ENCODE assay signal across 7 cellular contexts in the genomic region with DNA sequence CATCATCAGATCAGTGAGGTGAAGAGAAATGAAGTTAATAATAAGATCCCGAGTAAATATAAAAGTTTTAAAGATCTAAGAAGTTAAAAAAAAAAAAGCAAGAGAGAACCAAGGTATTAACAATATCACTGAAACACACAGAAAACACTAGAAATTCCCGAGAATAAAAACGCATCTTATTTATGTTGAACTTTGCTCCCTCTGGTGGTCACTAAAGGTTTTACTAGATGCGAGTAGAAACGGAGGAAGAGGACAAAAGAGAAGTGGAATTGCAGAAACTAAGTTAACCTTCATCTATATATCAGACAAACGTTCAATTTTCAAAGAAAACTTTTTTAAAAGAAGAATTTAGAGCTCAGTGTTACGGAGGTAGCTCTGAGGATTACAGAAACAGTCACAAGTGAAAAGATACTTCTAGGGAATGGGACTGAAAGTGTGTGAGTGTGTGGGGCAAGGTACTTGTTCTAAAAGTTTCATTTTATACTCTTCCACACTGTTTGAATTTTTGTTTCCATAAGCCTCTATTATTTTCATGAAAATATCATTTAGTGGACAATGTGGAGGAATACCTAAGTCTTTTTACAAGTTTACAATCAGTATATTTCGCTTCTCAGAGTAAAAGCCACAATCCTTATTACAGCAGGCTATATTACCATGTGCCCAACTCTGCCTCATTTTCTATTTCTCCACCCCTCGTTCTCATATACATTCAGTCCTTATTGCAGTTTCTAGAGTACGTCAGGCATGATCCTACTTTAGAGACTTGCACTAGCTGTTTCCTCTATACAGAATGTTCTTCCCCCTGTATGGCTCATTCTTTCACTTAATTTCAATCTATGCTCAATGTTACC. TPM values are rescaled to one million over a fixed set of nuclear protein-coding genes. Genes with fewer than 3 reads are reported as not detected.
DNase-seq lines count a peak whose midpoint lies in the region; ATAC-seq and TF ChIP-seq lines count a peak whose summit lies in the region.

No MANE protein-coding gene starts in this region.

- ATAC-seq in DND-41 (ENCODE audit: insufficient read depth, low read depth) (peak; percentile 67), HG03025 (IDR thresholded peaks at IDR 0.05; ENCODE audit: low FRiP score, unreplicated experiment) (no peak)

- DNase-seq in DND-41 (peak; percentile 13), HL-60 (ENCODE audit: low read depth in 1 of 2, low spot score in 1 of 2) (peak in 1 of 2 experiments; percentile 51), OCI-M2 (lab: John Stamatoyannopoulos, UW; ENCODE audit: unreplicated experiment) (peak; percentile 14), dedifferentiated amniotic fluid mesenchymal stem cell (ENCODE audit: extremely low spot score) (peak; percentile 81), mesendoderm (peak; percentile 57), T-helper 9 cell (no peak)

- no peak overlapping the region for H2BK120ac ChIP-seq in mesendoderm (ENCODE audit: low read depth, low read length)

- H2AFZ ChIP-seq in DND-41 (ENCODE audit: low read depth, low read length), result no peak overlapping the region

- no peaks in the 10 kb centered on the region; the same call in 1 of the 2 replicates for H4K20me1 ChIP-seq in DND-41 (ENCODE audit: insufficient read depth, low read length)

- H3K18ac ChIP-seq in mesendoderm (ENCODE audit: low read length), result no peak overlapping the region

- WGBS in mesendoderm (ENCODE audit: extremely low coverage, insufficient coverage, low lambda C conversion rate), result no CpG with 5 or more reads among the region's 10 CpGs

- H3K9me3 ChIP-seq in DND-41 (ENCODE audit: insufficient read depth, low read length, severe bottlenecking), result no peaks in the 10 kb centered on the region

- no peak overlapping the region for H3K9ac ChIP-seq in DND-41 (ENCODE audit: low read depth, low read length)
- H3K9ac ChIP-seq in mesendoderm (ENCODE audit: low read length), result no peak overlapping the region

- H3K79me1 ChIP-seq in mesendoderm (ENCODE audit: low read length), result no peaks in the 10 kb centered on the region

- H4K5ac ChIP-seq in mesendoderm (ENCODE audit: low read length), result no peak overlapping the region

- H3K27me3 ChIP-seq in DND-41 (ENCODE audit: insufficient read depth, low read length, poor library complexity) (no peaks in the 10 kb centered on the region), HL-60 (ENCODE audit: insufficient read depth, poor library complexity, severe bottlenecking) (no peaks in the 10 kb centered on the region), mesendoderm (ENCODE audit: insufficient read depth, low read length, poor library complexity) (no peaks in the 10 kb centered on the region)

- no peak overlapping the region for H3K4ac ChIP-seq in mesendoderm (ENCODE audit: low read depth, low read length)

- H3K79me2 ChIP-seq in DND-41 (ENCODE audit: insufficient read depth, low read length) (peaks cover 16% of the 10 kb centered on the region), mesendoderm (ENCODE audit: control insufficient read depth, insufficient read depth, low read length) (no peaks in the 10 kb centered on the region)

- H2BK15ac ChIP-seq in mesendoderm (replicated peaks; ENCODE audit: low read depth), result no peak overlapping the region

- no peak overlapping the region for H2AK5ac ChIP-seq in mesendoderm (ENCODE audit: low read length)

- TF ChIP-seq CTCF in DND-41 (IDR thresholded peaks at IDR 0.05; ENCODE audit: borderline replicate concordance, extremely low read depth, low read length, poor library complexity, severe bottlenecking), result peak; percentile 84
- peak; percentile 56 for TF ChIP-seq CTCF in HL-60 (IDR thresholded peaks at IDR 0.05; ENCODE audit: insufficient read depth, low read length)

- no peak overlapping the region for H4K8ac ChIP-seq in mesendoderm (ENCODE audit: low read depth, low read length)

- H3K23ac ChIP-seq in mesendoderm (ENCODE audit: low read length), result no peak overlapping the region

- no peak overlapping the region for H3K56ac ChIP-seq in mesendoderm (ENCODE audit: low read length)

- no peak overlapping the region for H3K4me3 ChIP-seq in DND-41 (ENCODE audit: low read depth in 1 of 2, low read length in 2 of 2)
- no peak overlapping the region for H3K4me3 ChIP-seq in HL-60 (replicated peaks; ENCODE audit: insufficient read depth, low read length)
- H3K4me3 ChIP-seq in mesendoderm (ENCODE audit: low read length), result no peak overlapping the region

- H2BK5ac ChIP-seq in mesendoderm (ENCODE audit: low read length), result no peak overlapping the region

- H3K4me2 ChIP-seq in DND-41 (ENCODE audit: insufficient read depth, low read length), result peak overlapping the region; percentile 7; the same call in 1 of the 2 replicates
- H3K4me2 ChIP-seq in mesendoderm (ENCODE audit: low read length), result no peak overlapping the region

- H3K36me3 ChIP-seq in DND-41 (ENCODE audit: insufficient read depth, low read length) (peaks cover 50% of the 10 kb centered on the region), mesendoderm (ENCODE audit: control insufficient read depth, insufficient read depth, low read length) (no peaks in the 10 kb centered on the region)

- H3K27ac ChIP-seq in DND-41 (ENCODE audit: low read length) (no peak overlapping the region), HL-60 (replicated peaks) (peak overlapping the region; percentile 2; the same call in 1 of the 2 replicates), mesendoderm (ENCODE audit: low read depth, low read length) (no peak overlapping the region)

- H3K4me1 ChIP-seq in DND-41 (ENCODE audit: insufficient read depth, low read length) (peaks cover 8% of the 10 kb centered on the region; the same call in 1 of the 2 replicates), mesendoderm (ENCODE audit: control insufficient read depth, low read depth, low read length) (no peaks in the 10 kb centered on the region)

RNA-seq across cellular contexts. Expression of a gene that starts 19.7 kb away (rescaled TPM):
- polyA plus RNA-seq in mesendoderm (2013, experiment 1 of 2), result 34.7 TPM
- polyA plus RNA-seq in mesendoderm (2013, experiment 2 of 2), result 36.3 TPM
